In the genomic region with DNA sequence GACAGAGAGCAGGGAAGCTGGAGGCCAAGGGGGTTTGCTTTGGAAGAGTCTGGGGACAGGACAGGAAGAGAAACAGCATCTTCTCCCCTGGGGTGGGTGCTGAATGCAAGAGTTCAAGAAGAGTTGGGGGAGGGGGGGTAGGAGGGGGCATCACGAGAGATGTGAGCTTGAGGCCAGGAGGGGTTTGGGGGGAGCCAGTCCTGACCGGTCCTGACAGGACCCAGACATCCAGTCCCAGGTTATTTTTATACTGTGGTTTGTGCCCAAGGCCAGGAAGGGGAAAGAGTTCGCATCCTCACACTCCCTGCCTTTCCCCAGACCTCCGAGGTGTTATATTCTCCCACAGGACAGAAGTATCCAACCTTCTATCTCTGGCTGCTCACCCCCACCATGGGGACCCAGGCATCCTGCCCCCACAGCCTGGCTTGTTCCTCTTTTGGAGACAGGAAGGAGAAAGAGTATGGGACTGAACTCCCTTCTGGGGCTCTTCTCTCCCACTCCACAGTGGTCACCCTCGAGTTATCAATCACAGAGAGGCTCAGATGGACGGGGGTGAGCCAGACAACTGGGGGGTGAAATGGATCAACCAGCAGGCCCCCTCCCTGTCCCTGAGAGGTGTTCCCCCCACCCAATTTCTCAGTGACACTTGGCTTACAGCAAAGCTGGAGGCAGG, we compare ENCODE assay signal across 8 cellular contexts. TPM values are rescaled to one million over a fixed set of nuclear protein-coding genes. Genes with fewer than 3 reads are reported as not detected.
A peak's percentile ranks its signal among the peaks of the same experiment; 100 is the strongest.
DNase-seq lines count a peak whose midpoint lies in the region; ATAC-seq, FAIRE-seq and TF ChIP-seq lines count a peak whose summit lies in the region.

No MANE protein-coding gene starts in this region.

- H3K36me3 Mint-ChIP-seq in CD14-positive monocyte: peaks cover 25 to 52% of the 10 kb centered on the region in 2 donors
- peaks cover 80% of the 10 kb centered on the region for H3K36me3 Mint-ChIP-seq in dendritic cell treated with granulocyte-macrophage colony-stimulating factor and Interleukin-4, amounts not matched to agents 40 ng/mL and 50 ng/mL, for 4 days (ENCODE audit: low read depth)

- intact Hi-C loops in CD14-positive monocyte (cut with micrococcal nuclease): loop anchor here (5.0 kb wide), 1 partner anchor 81 kb away; no protein-coding TSS in a partner anchor
- intact Hi-C loops in dendritic cell treated with granulocyte-macrophage colony-stimulating factor and Interleukin-4, amounts not matched to agents 40 ng/mL and 50 ng/mL, for 4 days (cut with micrococcal nuclease): loop anchor here (5.0 to 10.0 kb wide), 2 partner anchors 66 to 229 kb away; a partner anchor contains a TSS

- H3K27ac Mint-ChIP-seq in CD14-positive monocyte: peak overlapping the region in 5 of 7 donors; percentile 50 to 85 (median 72)
- H3K27ac Mint-ChIP-seq in dendritic cell treated with granulocyte-macrophage colony-stimulating factor and Interleukin-4, amounts not matched to agents 40 ng/mL and 50 ng/mL, for 4 days: peak overlapping the region; percentile 77

- no peak for TF ChIP-seq EP300 in neural cell (conservative IDR thresholded peaks at IDR 0.05; ENCODE audit: poor library complexity, severe bottlenecking)

- no peak overlapping the region for H2AFZ ChIP-seq in neural cell (ENCODE audit: low read depth, low read length)

- no peaks in the 10 kb centered on the region for H4K20me1 ChIP-seq in neural cell (ENCODE audit: insufficient read depth)

- TF ChIP-seq RAD21 in neural cell (conservative IDR thresholded peaks at IDR 0.05): no peak

- no peak overlapping the region for H3K4me2 ChIP-seq in neural cell (ENCODE audit: low read length)

- no peaks in the 10 kb centered on the region for H3K9me2 ChIP-seq in neural cell (ENCODE audit: insufficient read depth, low read length)

- peaks cover 50% of the 10 kb centered on the region for H3K4me1 Mint-ChIP-seq in CD14-positive monocyte
- H3K4me1 Mint-ChIP-seq in dendritic cell treated with granulocyte-macrophage colony-stimulating factor and Interleukin-4, amounts not matched to agents 40 ng/mL and 50 ng/mL, for 4 days (ENCODE audit: low read depth): peaks cover 61% of the 10 kb centered on the region

- H3F3A ChIP-seq in neural cell (ENCODE audit: insufficient read depth, low read length, poor library complexity, severe bottlenecking): no peaks in the 10 kb centered on the region

- no peak for ATAC-seq in HG03097 (IDR thresholded peaks at IDR 0.05; ENCODE audit: low FRiP score, unreplicated experiment)

- H3K79me2 ChIP-seq in neural cell (replicated peaks; ENCODE audit: insufficient read depth, low read length): no peaks in the 10 kb centered on the region

- peaks cover 0 to 5% (median 4%) of the 10 kb centered on the region in 3 donors for H3K27me3 Mint-ChIP-seq in CD14-positive monocyte (ENCODE audit: low read depth in 3 of 3)
- no peaks in the 10 kb centered on the region for H3K27me3 Mint-ChIP-seq in dendritic cell treated with granulocyte-macrophage colony-stimulating factor and Interleukin-4, amounts not matched to agents 40 ng/mL and 50 ng/mL, for 4 days

- no peak overlapping the region for H3K9ac ChIP-seq in neural cell (ENCODE audit: low read length)

- TF ChIP-seq CTCF in CD14-positive monocyte (IDR thresholded peaks at IDR 0.05) (no peak), neural cell (IDR thresholded peaks at IDR 0.05; ENCODE audit: poor library complexity, severe bottlenecking) (no peak), D721Med (IDR thresholded peaks at IDR 0.05; ENCODE audit: insufficient read depth, missing control alignments) (no peak)

- peaks cover 0 to 2% (median 0%) of the 10 kb centered on the region in 7 donors for H3K9me3 Mint-ChIP-seq in CD14-positive monocyte
- no peaks in the 10 kb centered on the region for H3K9me3 Mint-ChIP-seq in dendritic cell treated with granulocyte-macrophage colony-stimulating factor and Interleukin-4, amounts not matched to agents 40 ng/mL and 50 ng/mL, for 4 days

- no peaks in the 10 kb centered on the region for H3K9me3 ChIP-seq in neural cell (ENCODE audit: low read length)

- peak overlapping the region; percentile 96 for H3K4me3 ChIP-seq in neural cell (ENCODE audit: low read length)

- no peak for DNase-seq in CD14-positive monocyte (ENCODE audit: low spot score)
- peak; percentile 29 for DNase-seq in MV-4-11 (lab: John Stamatoyannopoulos, UW)
- DNase-seq in GF-D8 (lab: John Stamatoyannopoulos, UW): no peak
- no peak for DNase-seq in midbrain (lab: John Stamatoyannopoulos, UW)
- no peak for DNase-seq in D721Med (ENCODE audit: insufficient read length, low spot score)

- H3K36me3 ChIP-seq in neural cell (ENCODE audit: insufficient read depth, low read length): no peaks in the 10 kb centered on the region

- H3K27ac ChIP-seq in neural cell (ENCODE audit: low read length): no peak overlapping the region

- FAIRE-seq in D721Med (lab: Jason Lieb, UNC): no peak

- no peaks in the 10 kb centered on the region for H3K27me3 ChIP-seq in neural cell (ENCODE audit: insufficient read depth, low read depth, low read length)

- H3K4me3 Mint-ChIP-seq in CD14-positive monocyte: peak overlapping the region; percentile 95 to 96
- peak overlapping the region; percentile 99 for H3K4me3 Mint-ChIP-seq in dendritic cell treated with granulocyte-macrophage colony-stimulating factor and Interleukin-4, amounts not matched to agents 40 ng/mL and 50 ng/mL, for 4 days

TF ChIP-seq in neural cell, 6 proteins besides CTCF, POLR2A, EP300 and RAD21:
- TF ChIP-seq, protein P1, sequence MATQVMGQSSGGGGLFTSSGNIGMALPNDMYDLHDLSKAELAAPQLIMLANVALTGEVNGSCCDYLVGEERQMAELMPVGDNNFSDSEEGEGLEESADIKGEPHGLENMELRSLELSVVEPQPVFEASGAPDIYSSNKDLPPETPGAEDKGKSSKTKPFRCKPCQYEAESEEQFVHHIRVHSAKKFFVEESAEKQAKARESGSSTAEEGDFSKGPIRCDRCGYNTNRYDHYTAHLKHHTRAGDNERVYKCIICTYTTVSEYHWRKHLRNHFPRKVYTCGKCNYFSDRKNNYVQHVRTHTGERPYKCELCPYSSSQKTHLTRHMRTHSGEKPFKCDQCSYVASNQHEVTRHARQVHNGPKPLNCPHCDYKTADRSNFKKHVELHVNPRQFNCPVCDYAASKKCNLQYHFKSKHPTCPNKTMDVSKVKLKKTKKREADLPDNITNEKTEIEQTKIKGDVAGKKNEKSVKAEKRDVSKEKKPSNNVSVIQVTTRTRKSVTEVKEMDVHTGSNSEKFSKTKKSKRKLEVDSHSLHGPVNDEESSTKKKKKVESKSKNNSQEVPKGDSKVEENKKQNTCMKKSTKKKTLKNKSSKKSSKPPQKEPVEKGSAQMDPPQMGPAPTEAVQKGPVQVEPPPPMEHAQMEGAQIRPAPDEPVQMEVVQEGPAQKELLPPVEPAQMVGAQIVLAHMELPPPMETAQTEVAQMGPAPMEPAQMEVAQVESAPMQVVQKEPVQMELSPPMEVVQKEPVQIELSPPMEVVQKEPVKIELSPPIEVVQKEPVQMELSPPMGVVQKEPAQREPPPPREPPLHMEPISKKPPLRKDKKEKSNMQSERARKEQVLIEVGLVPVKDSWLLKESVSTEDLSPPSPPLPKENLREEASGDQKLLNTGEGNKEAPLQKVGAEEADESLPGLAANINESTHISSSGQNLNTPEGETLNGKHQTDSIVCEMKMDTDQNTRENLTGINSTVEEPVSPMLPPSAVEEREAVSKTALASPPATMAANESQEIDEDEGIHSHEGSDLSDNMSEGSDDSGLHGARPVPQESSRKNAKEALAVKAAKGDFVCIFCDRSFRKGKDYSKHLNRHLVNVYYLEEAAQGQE (IDR thresholded peaks at IDR 0.05; ENCODE audit: borderline replicate concordance): no peak
- TF ChIP-seq POLR2AphosphoS5 (IDR thresholded peaks at IDR 0.05) (no peak), MXI1 (conservative IDR thresholded peaks at IDR 0.05; ENCODE audit: poor library complexity, severe bottlenecking) (no peak), EZH2 (IDR thresholded peaks at IDR 0.05; ENCODE audit: borderline replicate concordance, insufficient read depth, low read length, poor library complexity, severe bottlenecking) (no peak), SMC3 (conservative IDR thresholded peaks at IDR 0.05; ENCODE audit: poor library complexity) (no peak), TAF1 (IDR thresholded peaks at IDR 0.05; ENCODE audit: low read depth) (no peak)

RNA-seq across cellular contexts. Expression of a gene that starts 2.8 kb away (rescaled TPM):
- polyA plus RNA-seq in CD14-positive monocyte (10 to 100 TPM; 23.8 to 26.3 TPM), neural cell (2.1 and 3.7 TPM in 2 replicates)
- 4.6 and 5.6 TPM in 2 replicates for polyA minus RNA-seq in neural cell

RNA-seq across cellular contexts. Expression of a gene that starts 7.5 kb away (rescaled TPM):
- polyA plus RNA-seq in CD14-positive monocyte: not detected
- 70.1 and 86.6 TPM in 2 replicates for polyA plus RNA-seq in neural cell
- polyA minus RNA-seq in neural cell: 53.9 and 71.1 TPM in 2 replicates

RNA-seq across cellular contexts. Expression of a gene that starts 12.2 kb away (rescaled TPM):
- polyA plus RNA-seq in CD14-positive monocyte (under 1 TPM in 1 of 2 donors, not detected in 1; 0.40 TPM), neural cell (not detected in 2 replicates)
- not detected in 2 replicates for polyA minus RNA-seq in neural cell

RNA-seq across cellular contexts. Expression of a gene that starts 39.9 kb away (rescaled TPM):
- polyA plus RNA-seq in CD14-positive monocyte (10 to 100 TPM in 1 of 2 donors, 1 to 10 TPM in 1; 8.1 to 14.6 TPM), neural cell (24.0 and 33.8 TPM in 2 replicates)
- 8.1 and 9.7 TPM in 2 replicates for polyA minus RNA-seq in neural cell

RNA-seq across cellular contexts. Expression of a gene that starts 46.6 kb away (rescaled TPM):
- polyA plus RNA-seq in CD14-positive monocyte (1 to 10 TPM; 2.9 to 3.3 TPM), neural cell (12.1 and 15.0 TPM in 2 replicates)
- polyA minus RNA-seq in neural cell: 27.7 and 35.8 TPM in 2 replicates

Comparison
In these comparisons a context has a peak if more than half of its experiments do, and no peak if none do; other contexts are left out.
1. RNA of a gene that starts 7.5 kb away (polyA plus RNA-seq): 70.1 to 86.6 TPM in neural cell; not detected in CD14-positive monocyte; every median in the first group is over 10 times any median in the second.